Comparison of ENCODE assay signal across 27 cellular contexts in the genomic region with DNA sequence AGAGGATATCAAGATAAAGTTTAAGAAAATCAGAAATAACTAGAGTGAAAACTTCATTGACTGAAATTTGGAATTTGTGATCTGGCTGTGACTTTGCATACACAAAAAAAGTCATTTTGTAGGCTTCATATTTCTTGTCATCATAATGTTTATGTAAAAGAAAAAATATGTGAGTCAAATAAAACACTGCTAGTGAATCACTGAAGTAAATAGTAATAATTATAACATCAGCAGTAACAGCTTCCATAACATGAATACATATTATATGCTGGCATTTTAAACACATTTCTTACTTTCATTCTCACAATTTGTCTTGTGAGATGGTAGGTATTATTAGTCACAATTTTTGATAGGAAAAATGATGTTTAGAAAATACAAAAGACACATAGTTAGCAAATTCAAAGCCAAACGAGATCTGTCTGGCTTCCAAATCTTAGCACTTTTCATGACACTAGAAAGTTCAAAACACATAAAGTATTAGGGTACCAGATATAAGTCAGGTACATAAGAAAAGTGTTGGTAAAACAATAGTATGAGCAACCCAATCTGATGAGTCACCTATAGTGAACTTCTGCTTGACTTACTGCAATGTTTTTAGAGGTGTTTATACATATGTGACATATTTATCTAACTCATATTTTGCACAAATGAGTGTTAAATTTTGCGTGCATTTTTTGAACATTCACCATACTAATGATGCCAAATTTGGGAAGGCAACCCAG.
DNase-seq lines count a peak whose midpoint lies in the region; ATAC-seq, FAIRE-seq and TF ChIP-seq lines count a peak whose summit lies in the region.
"Had no signal": no experiment of that assay in that cellular context is flagged by ENCODE, and none has a peak within 500 bp of the region (broad histone marks: within the 10 kb centered on the region; RNA-seq: fewer than 3 reads in every experiment).

No MANE protein-coding gene starts in this region.

- no peak for TF ChIP-seq CTCF in A549 (IDR thresholded peaks at IDR 0.05)
- no peak for TF ChIP-seq CTCF in astrocyte of the spinal cord (IDR thresholded peaks at IDR 0.05; ENCODE audit: low read depth, low read length)
- TF ChIP-seq CTCF in fibroblast of villous mesenchyme (IDR thresholded peaks at IDR 0.05; ENCODE audit: insufficient read depth, low read depth, low read length): no peak

- H3K4me1 Mint-ChIP-seq in activated naive CD8-positive, alpha-beta T cell treated with anti-CD3 and anti-CD28 coated beads for 36 hours: no peaks in the 10 kb centered on the region
- H3K4me1 Mint-ChIP-seq: activated CD4-positive, alpha-beta memory T cell treated with anti-CD3 and anti-CD28 coated beads, Interleukin-2, amount 10 ng/mL, durations not matched to agents 7 days and 5 days; B cell; memory B cell; T-cell had no signal

- 47% methylated on average over 2 of the region's 2 CpGs for WGBS in A549 (ENCODE audit: missing lambda C conversion rate)

- H3K4me1 ChIP-seq in A549: no peaks in the 10 kb centered on the region
- H3K4me1 ChIP-seq: esophagus muscularis mucosa, Peyer's patch, stomach had no signal

- TF ChIP-seq RAD21 in A549 (conservative IDR thresholded peaks at IDR 0.05 in 1 of 2, IDR thresholded peaks at IDR 0.05 in 1 of 2): no peak

- H3K4me2 ChIP-seq in A549: no peak overlapping the region

- no peak overlapping the region for H3K27ac Mint-ChIP-seq in activated naive CD8-positive, alpha-beta T cell treated with anti-CD3 and anti-CD28 coated beads for 36 hours
- H3K27ac Mint-ChIP-seq: activated CD4-positive, alpha-beta memory T cell treated with anti-CD3 and anti-CD28 coated beads, Interleukin-2, amount 10 ng/mL, durations not matched to agents 7 days and 5 days; activated naive CD8-positive, alpha-beta T cell; B cell; memory B cell; T-cell had no signal

- no peaks in the 10 kb centered on the region for H3K9me3 ChIP-seq in A549
- H3K9me3 ChIP-seq: esophagus muscularis mucosa, Peyer's patch, SJSA1, stomach, transverse colon had no signal

- no peak for TF ChIP-seq EP300 in A549 (IDR thresholded peaks at IDR 0.05)

- POLR2A ChIA-PET in A549 (lab: Yijun Ruan, JAX): no interaction called here

- FAIRE-seq in A549 (lab: Jason Lieb, UNC): no peak
- FAIRE-seq: colon had no signal

- no peak overlapping the region for H3K4me3 Mint-ChIP-seq in activated naive CD8-positive, alpha-beta T cell treated with anti-CD3 and anti-CD28 coated beads for 36 hours
- H3K4me3 Mint-ChIP-seq: activated CD4-positive, alpha-beta memory T cell treated with anti-CD3 and anti-CD28 coated beads, Interleukin-2, amount 10 ng/mL, durations not matched to agents 7 days and 5 days; activated naive CD8-positive, alpha-beta T cell; B cell; memory B cell; T-cell had no signal

- CTCF ChIA-PET in A549 (lab: Yijun Ruan, JAX): no interaction called here

- no peak for TF ChIP-seq POLR2A in A549 (IDR thresholded peaks at IDR 0.05; ENCODE audit: low read length)

- H3K4me3 ChIP-seq in A549 (no peak overlapping the region), astrocyte of the spinal cord (ENCODE audit: low read depth, low read length) (no peak overlapping the region), fibroblast of villous mesenchyme (ENCODE audit: low read depth, low read length) (no peak overlapping the region)
- H3K4me3 ChIP-seq: esophagus muscularis mucosa, Peyer's patch, SJSA1, stomach, transverse colon had no signal

- H3K27ac ChIP-seq in A549: no peak overlapping the region
- H3K27ac ChIP-seq: esophagus muscularis mucosa, Peyer's patch, SJSA1, stomach, transverse colon had no signal

- no peaks in the 10 kb centered on the region for H3K36me3 Mint-ChIP-seq in activated naive CD8-positive, alpha-beta T cell treated with anti-CD3 and anti-CD28 coated beads for 36 hours
- H3K36me3 Mint-ChIP-seq: activated naive CD8-positive, alpha-beta T cell; memory B cell; T-cell had no signal

- in situ Hi-C loops in astrocyte of the spinal cord (cut with HindIII; ENCODE audit: low sequenced_read_pairs): no loop called here

- ATAC-seq in A549 (no peak), GM19328 (IDR thresholded peaks at IDR 0.05; ENCODE audit: unreplicated experiment) (no peak), HG02981 (IDR thresholded peaks at IDR 0.05; ENCODE audit: unreplicated experiment) (no peak)
- ATAC-seq: activated CD4-positive, CD25-positive, alpha-beta regulatory T cell treated with anti-CD3 and anti-CD28 coated beads, Interleukin-2, amount 50 U/mL, for 24 hours; left cardiac atrium; T-cell had no signal

- H3K27me3 Mint-ChIP-seq in activated naive CD8-positive, alpha-beta T cell treated with anti-CD3 and anti-CD28 coated beads for 36 hours: peaks cover 3% of the 10 kb centered on the region
- H3K27me3 Mint-ChIP-seq: activated CD4-positive, alpha-beta memory T cell treated with anti-CD3 and anti-CD28 coated beads, Interleukin-2, amount 10 ng/mL, durations not matched to agents 7 days and 5 days; activated naive CD8-positive, alpha-beta T cell; B cell; memory B cell; T-cell had no signal

- H3K9me3 Mint-ChIP-seq in activated naive CD8-positive, alpha-beta T cell treated with anti-CD3 and anti-CD28 coated beads for 36 hours: no peaks in the 10 kb centered on the region
- H3K9me3 Mint-ChIP-seq: activated CD4-positive, alpha-beta memory T cell treated with anti-CD3 and anti-CD28 coated beads, Interleukin-2, amount 10 ng/mL, durations not matched to agents 7 days and 5 days; T-cell had no signal

- DNase-seq in A549 (ENCODE audit: low read depth in 1 of 2, low spot score in 1 of 2) (no peak), HT1080 (ENCODE audit: low read depth) (peak; percentile 25), astrocyte of the spinal cord (ENCODE audit: low read depth, low spot score) (peak; percentile 37), fibroblast of villous mesenchyme (ENCODE audit: low read depth) (peak; percentile 43), mucosa of gallbladder (ENCODE audit: low spot score) (no peak)
- no peak for DNase-seq in activated naive CD8-positive, alpha-beta T cell treated with anti-CD3 and anti-CD28 coated beads for 36 hours
- DNase-seq: 8988T; activated CD4-positive, alpha-beta memory T cell treated with anti-CD3 and anti-CD28 coated beads, Interleukin-2, amount 10 ng/mL, durations not matched to agents 7 days and 5 days; effector memory CD4-positive, alpha-beta T cell; H7; head of caudate nucleus; left cardiac atrium; NCI-H1436; NCI-H524 treated with DMSO at 0.1 percent for 48 hours; Peyer's patch; stomach; T-cell; transverse colon had no signal

TF ChIP-seq in A549, 52 proteins besides CTCF, POLR2A, EP300 and RAD21:
- TF ChIP-seq RCOR1 (IDR thresholded peaks at IDR 0.05; ENCODE audit: low read depth, low read length): no peak
- no peak for TF ChIP-seq JUNB (IDR thresholded peaks at IDR 0.05)
- TF ChIP-seq FOSL2 (IDR thresholded peaks at IDR 0.05): no peak
- TF ChIP-seq FOSL2 (CRISPR knock-in tag; IDR thresholded peaks at IDR 0.05): peak; percentile 65
- no peak for TF ChIP-seq CEBPB (IDR thresholded peaks at IDR 0.05)

Comparison
In these comparisons a context has a peak if more than half of its experiments do, and no peak if none do; other contexts are left out.
1. DNase-seq: peak in HT1080 (single experiment), astrocyte of the spinal cord (single experiment) and fibroblast of villous mesenchyme (single experiment); none in A549 (0 of 2), activated naive CD8-positive, alpha-beta T cell treated with anti-CD3 and anti-CD28 coated beads for 36 hours (single experiment) and mucosa of gallbladder (single experiment).